9 cellular contexts compared by ENCODE assay signal in the genomic region with DNA sequence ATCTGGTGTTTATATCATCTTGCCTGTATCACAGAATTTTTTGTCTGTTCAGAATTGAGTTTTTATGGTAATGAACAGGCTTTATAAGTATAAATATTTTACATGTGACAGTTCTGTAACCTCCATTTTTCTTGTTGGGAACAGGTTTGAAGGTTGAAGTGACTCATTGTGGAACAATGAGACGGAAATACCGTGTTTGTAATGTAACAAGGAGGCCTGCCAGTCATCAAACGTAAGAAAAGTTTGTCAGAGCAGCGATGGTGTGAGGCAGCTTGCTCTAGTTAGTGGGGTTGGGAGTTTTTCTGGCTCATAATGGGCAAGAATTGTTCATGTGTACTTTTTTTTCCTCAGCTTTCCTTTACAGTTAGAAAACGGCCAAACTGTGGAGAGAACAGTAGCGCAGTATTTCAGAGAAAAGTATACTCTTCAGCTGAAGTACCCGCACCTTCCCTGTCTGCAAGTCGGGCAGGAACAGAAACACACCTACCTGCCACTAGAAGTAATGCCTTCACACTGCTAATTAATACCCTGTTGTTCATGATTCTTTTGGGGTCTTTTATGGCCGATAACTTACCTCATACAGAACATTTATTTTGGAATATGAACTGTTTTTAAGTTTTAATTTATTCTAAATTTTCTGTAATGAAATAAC.
DNase-seq lines count a peak whose midpoint lies in the region; ATAC-seq, FAIRE-seq and TF ChIP-seq lines count a peak whose summit lies in the region.
"Had no signal": no experiment of that assay in that cellular context is flagged by ENCODE, and none has a peak within 500 bp of the region (broad histone marks: within the 10 kb centered on the region; RNA-seq: fewer than 3 reads in every experiment).

No MANE protein-coding gene starts in this region.

- BruUV-seq in IMR-90 (replicated peaks; lab: Mats Ljungman, UMichigan): no TSS peak

- TF ChIP-seq CTCF in IMR-90 (conservative IDR thresholded peaks at IDR 0.05; ENCODE audit: low read depth, low read length) (no peak), chondrocyte (IDR thresholded peaks at IDR 0.05) (no peak), mesothelial cell of epicardium (IDR thresholded peaks at IDR 0.05; ENCODE audit: unreplicated experiment) (no peak)

- DNase-seq in IMR-90: peak; percentile 74
- DNase-seq in chondrocyte (ENCODE audit: low spot score): no peak
- no peak for DNase-seq in mesothelial cell of epicardium (ENCODE audit: low spot score in 2 of 2, unreplicated experiment in 2 of 2)
- DNase-seq in NCI-H748 treated with DMSO at 0.1 percent for 48 hours (lab: John Stamatoyannopoulos, UW): no peak
- DNase-seq in NCI-H1048 (lab: John Stamatoyannopoulos, UW): no peak
- no peak for DNase-seq in iPS-NIHi11 (ENCODE audit: low spot score)
- DNase-seq in middle frontal gyrus (ENCODE audit: extremely low spot score, low spot score): no peak

- no peak overlapping the region for H3K56ac ChIP-seq in IMR-90 (ENCODE audit: extremely low read depth, insufficient read depth, low read length)

- H2AK5ac ChIP-seq in IMR-90 (ENCODE audit: low read depth, low read length): no peak overlapping the region

- no peak overlapping the region for H3K4ac ChIP-seq in IMR-90 (ENCODE audit: low read depth, low read length)

- no peaks in the 10 kb centered on the region for H3K9me3 Mint-ChIP-seq in chondrocyte (ENCODE audit: low read depth)
- H3K9me3 Mint-ChIP-seq in mesothelial cell of epicardium: no peaks in the 10 kb centered on the region
- H3K9me3 Mint-ChIP-seq: activated naive CD4-positive, alpha-beta T cell treated with anti-CD3 and anti-CD28 coated beads, Interleukin-2, amount 50 U/mL, for 24 hours had no signal

- H4K91ac ChIP-seq in IMR-90 (ENCODE audit: insufficient read depth, low read depth, low read length): no peak overlapping the region

- H4K5ac ChIP-seq in IMR-90 (ENCODE audit: low read depth, low read length): no peak overlapping the region

- H3K4me1 ChIP-seq in IMR-90 (ENCODE audit: control insufficient read depth, insufficient read depth, low read length): peaks cover 5% of the 10 kb centered on the region; the same call in 1 of the 2 replicates

- no peak overlapping the region for H3K14ac ChIP-seq in IMR-90 (replicated peaks; ENCODE audit: low read depth, low read length)

- no peaks in the 10 kb centered on the region for H3K27me3 ChIP-seq in IMR-90 (ENCODE audit: control insufficient read depth, insufficient read depth, low read length)

- H3K36me3 ChIP-seq in IMR-90 (ENCODE audit: control insufficient read depth, insufficient read depth, low read length): peaks cover 7% of the 10 kb centered on the region; the same call in 1 of the 2 replicates

- H4K8ac ChIP-seq in IMR-90 (ENCODE audit: low read depth in 2 of 2, low read length in 2 of 2): no peak overlapping the region

- intact Hi-C loops in IMR-90 (cut with micrococcal nuclease): no loop called here

- no peak overlapping the region for H2BK15ac ChIP-seq in IMR-90 (ENCODE audit: low read depth, low read length)

- no peak overlapping the region for H2AK9ac ChIP-seq in IMR-90 (replicated peaks; ENCODE audit: low read depth, low read length, poor library complexity)

- no peaks in the 10 kb centered on the region for H3K9me1 ChIP-seq in IMR-90 (ENCODE audit: insufficient read depth, low read length)

- H3K79me1 ChIP-seq in IMR-90 (ENCODE audit: low read depth in 1 of 2, low read length in 2 of 2): 0 out of 4 replicates have a peak, but pooled peaks cover 0 to 2% of the 10 kb centered on the region in 2 experiments

- 47% methylated on average over 2 of the region's 9 CpGs; no CpG with 5 or more reads in 1 of the 2 experiments for WGBS in IMR-90 (ENCODE audit: extremely low coverage in 2 of 2, insufficient read length in 1 of 2), 2 experiments

- H3K27me3 Mint-ChIP-seq in chondrocyte (ENCODE audit: low read depth) (no peaks in the 10 kb centered on the region), mesothelial cell of epicardium (ENCODE audit: low read depth) (no peaks in the 10 kb centered on the region)
- H3K27me3 Mint-ChIP-seq: activated naive CD4-positive, alpha-beta T cell treated with anti-CD3 and anti-CD28 coated beads, Interleukin-2, amount 50 U/mL, for 24 hours had no signal

- peak; percentile 40 for FAIRE-seq in G401.6 (lab: Jason Lieb, UNC)

- H2BK120ac ChIP-seq in IMR-90 (ENCODE audit: low read depth, low read length): no peak overlapping the region

- H3K27ac ChIP-seq in IMR-90 (ENCODE audit: insufficient read depth, low read length): no peak overlapping the region

- ATAC-seq in IMR-90 (ENCODE audit: low read depth): no peak

- no peak overlapping the region for H3K4me2 ChIP-seq in IMR-90 (ENCODE audit: low read depth, low read length)

- H3K36me3 Mint-ChIP-seq in chondrocyte (ENCODE audit: low read depth): peaks cover 12% of the 10 kb centered on the region
- peaks cover 20% of the 10 kb centered on the region for H3K36me3 Mint-ChIP-seq in mesothelial cell of epicardium

- no peaks in the 10 kb centered on the region for H3K9me3 ChIP-seq in IMR-90 (ENCODE audit: control insufficient read depth, insufficient read depth, low read length)

- H3K4me1 Mint-ChIP-seq in chondrocyte (ENCODE audit: low read depth) (peaks cover 14% of the 10 kb centered on the region), mesothelial cell of epicardium (peaks cover 9% of the 10 kb centered on the region)
- H3K4me1 Mint-ChIP-seq: activated naive CD4-positive, alpha-beta T cell treated with anti-CD3 and anti-CD28 coated beads, Interleukin-2, amount 50 U/mL, for 24 hours had no signal

- H3K9ac ChIP-seq in IMR-90 (ENCODE audit: low read depth, low read length): no peak overlapping the region

- no peak overlapping the region for H3K18ac ChIP-seq in IMR-90 (ENCODE audit: low read depth, low read length)

- no peak for TF ChIP-seq POLR2A in IMR-90 (IDR thresholded peaks at IDR 0.05; ENCODE audit: low read depth, low read length)

- no peak overlapping the region for H2BK5ac ChIP-seq in IMR-90 (ENCODE audit: low read depth, low read length, poor library complexity, severe bottlenecking)

- H3K4me3 ChIP-seq in IMR-90 (ENCODE audit: insufficient read depth, low read depth, low read length): no peak overlapping the region

- POLR2A ChIA-PET in IMR-90 (lab: Charles Lee; ENCODE audit: unreplicated experiment): no interaction called here

- no peak for TF ChIP-seq RAD21 in IMR-90 (IDR thresholded peaks at IDR 0.05; ENCODE audit: low read length)

- in situ Hi-C loops in IMR-90 (cut with MboI; ENCODE audit: low sequenced_read_pairs): no loop called here

- H3K23ac ChIP-seq in IMR-90 (ENCODE audit: low read depth, low read length): no peak overlapping the region

- H2AFZ ChIP-seq in IMR-90 (replicated peaks; ENCODE audit: low read length, poor library complexity): no peak overlapping the region

- CTCF ChIA-PET in IMR-90 (lab: Yijun Ruan, JAX): no interaction called here

- no peak overlapping the region for H3K4me3 Mint-ChIP-seq in chondrocyte (ENCODE audit: unreplicated experiment)
- H3K4me3 Mint-ChIP-seq in mesothelial cell of epicardium: no peak overlapping the region
- H3K4me3 Mint-ChIP-seq: activated naive CD4-positive, alpha-beta T cell treated with anti-CD3 and anti-CD28 coated beads, Interleukin-2, amount 50 U/mL, for 24 hours had no signal

- peak overlapping the region; percentile 77 for H3K27ac Mint-ChIP-seq in chondrocyte (ENCODE audit: unreplicated experiment)
- H3K27ac Mint-ChIP-seq in mesothelial cell of epicardium: peak overlapping the region; percentile 89

- H2BK20ac ChIP-seq in IMR-90 (ENCODE audit: low read depth, low read length): no peak overlapping the region

- dilution Hi-C loops in IMR-90 (cut with HindIII; ENCODE audit: low sequenced_read_pairs, unreplicated experiment): no loop called here

- H4K20me1 ChIP-seq in IMR-90 (ENCODE audit: insufficient read depth, low read length): no peaks in the 10 kb centered on the region

TF ChIP-seq in IMR-90, 13 proteins besides CTCF, POLR2A, EP300 and RAD21:
- no peak for TF ChIP-seq CHD1 (IDR thresholded peaks at IDR 0.05; ENCODE audit: low read depth, low read length)
- TF ChIP-seq RCOR1 (IDR thresholded peaks at IDR 0.05; ENCODE audit: insufficient replicate concordance, low read length): no peak
- 0 out of 2 replicates have a peak, but pooled peaks have one; percentile 12 for TF ChIP-seq FOS (IDR thresholded peaks at IDR 0.05; ENCODE audit: low read depth, low read length)
TF ChIP-seq in IMR-90: peak in this region for 1.
